Comparison of ENCODE assay signal across 19 cellular contexts in genomic region chr2:218471982-218472381, GRCh38. TPM values are rescaled to one million over a fixed set of nuclear protein-coding genes. Genes with fewer than 3 reads are reported as not detected.
DNase-seq lines count a peak whose midpoint lies in the region; ATAC-seq and TF ChIP-seq lines count a peak whose summit lies in the region.
"Had no signal": no experiment of that assay in that cellular context is flagged by ENCODE, and none has a peak within 500 bp of the region (broad histone marks: within the 10 kb centered on the region; RNA-seq: fewer than 3 reads in every experiment).

No MANE protein-coding gene starts in this region.

- no peak overlapping the region for H3K4me3 Mint-ChIP-seq in dendritic cell treated with granulocyte-macrophage colony-stimulating factor and Interleukin-4, amounts not matched to agents 40 ng/mL and 50 ng/mL, for 4 days
- H3K4me3 Mint-ChIP-seq in natural killer cell: no peak overlapping the region
- H3K4me3 Mint-ChIP-seq: endodermal cell, GM23338 had no signal

- intact Hi-C loops in dendritic cell treated with granulocyte-macrophage colony-stimulating factor and Interleukin-4, amounts not matched to agents 40 ng/mL and 50 ng/mL, for 4 days (cut with micrococcal nuclease): no loop called here
- intact Hi-C loops in natural killer cell (cut with micrococcal nuclease): no loop called here

- H3K27me3 Mint-ChIP-seq in dendritic cell treated with granulocyte-macrophage colony-stimulating factor and Interleukin-4, amounts not matched to agents 40 ng/mL and 50 ng/mL, for 4 days: no peaks in the 10 kb centered on the region
- H3K27me3 Mint-ChIP-seq in natural killer cell (ENCODE audit: low read depth in 2 of 2): no peaks in the 10 kb centered on the region

- no peak for TF ChIP-seq CTCF in natural killer cell (IDR thresholded peaks at IDR 0.05)

- peaks cover 51% of the 10 kb centered on the region for H3K36me3 Mint-ChIP-seq in dendritic cell treated with granulocyte-macrophage colony-stimulating factor and Interleukin-4, amounts not matched to agents 40 ng/mL and 50 ng/mL, for 4 days (ENCODE audit: low read depth)
- no peaks in the 10 kb centered on the region for H3K36me3 Mint-ChIP-seq in natural killer cell

- peak overlapping the region; percentile 43 for H3K27ac Mint-ChIP-seq in dendritic cell treated with granulocyte-macrophage colony-stimulating factor and Interleukin-4, amounts not matched to agents 40 ng/mL and 50 ng/mL, for 4 days
- peak overlapping the region; percentile 75 to 86 for H3K27ac Mint-ChIP-seq in natural killer cell
- H3K27ac Mint-ChIP-seq: endodermal cell, GM23338 had no signal

- no peak for ATAC-seq in natural killer cell
- no peak for ATAC-seq in HG03565 (IDR thresholded peaks at IDR 0.05; ENCODE audit: unreplicated experiment)
- ATAC-seq in GM18520 (IDR thresholded peaks at IDR 0.05; ENCODE audit: unreplicated experiment): no peak
- ATAC-seq: GM23338, K562 had no signal

- DNase-seq in GDM1 (lab: John Stamatoyannopoulos, UW) (peak; percentile 1), NOMO-1 (lab: John Stamatoyannopoulos, UW; ENCODE audit: unreplicated experiment in 2 of 2) (peak; percentile 20 to 68), natural killer cell (no peak), DMS79 (lab: John Stamatoyannopoulos, UW) (no peak), KG1 (lab: John Stamatoyannopoulos, UW) (no peak)
- DNase-seq: activated CD4-positive, alpha-beta T cell treated with anti-CD3 and anti-CD28 coated beads for 1 hour; activated CD8-positive, alpha-beta memory T cell treated with anti-CD3 and anti-CD28 coated beads, Interleukin-2, amount 50 U/mL, for 4 hours; endodermal cell; NCI-H1105 treated with DMSO at 0.1 percent for 48 hours; NCI-H2171 treated with DMSO at 0.1 percent for 48 hours; NCI-H774 had no signal

- H3K9me3 Mint-ChIP-seq in dendritic cell treated with granulocyte-macrophage colony-stimulating factor and Interleukin-4, amounts not matched to agents 40 ng/mL and 50 ng/mL, for 4 days: no peaks in the 10 kb centered on the region
- H3K9me3 Mint-ChIP-seq in natural killer cell: no peaks in the 10 kb centered on the region
- H3K9me3 Mint-ChIP-seq: endodermal cell, GM23338 had no signal

- H3K4me1 Mint-ChIP-seq in dendritic cell treated with granulocyte-macrophage colony-stimulating factor and Interleukin-4, amounts not matched to agents 40 ng/mL and 50 ng/mL, for 4 days (ENCODE audit: low read depth): peaks cover 31% of the 10 kb centered on the region
- peaks cover 20 to 29% of the 10 kb centered on the region in 2 donors for H3K4me1 Mint-ChIP-seq in natural killer cell
- H3K4me1 Mint-ChIP-seq: endodermal cell, GM23338 had no signal

RNA-seq across cellular contexts. Expression of gene VIL1, which starts 53.1 kb away (rescaled TPM):
- total RNA-seq in natural killer cell: 1 to 10 TPM; 1.5 to 1.8 (median 1.6) TPM
- total RNA-seq: G401, posterior vena cava, RPMI7951 had no signal

Comparison
In these comparisons a context has a peak if more than half of its experiments do, and no peak if none do; other contexts are left out.
1. DNase-seq: peak in GDM1 (single experiment) and NOMO-1 (2 of 2); none in natural killer cell (single experiment), DMS79 (single experiment) and KG1 (single experiment).